In the genomic region with DNA sequence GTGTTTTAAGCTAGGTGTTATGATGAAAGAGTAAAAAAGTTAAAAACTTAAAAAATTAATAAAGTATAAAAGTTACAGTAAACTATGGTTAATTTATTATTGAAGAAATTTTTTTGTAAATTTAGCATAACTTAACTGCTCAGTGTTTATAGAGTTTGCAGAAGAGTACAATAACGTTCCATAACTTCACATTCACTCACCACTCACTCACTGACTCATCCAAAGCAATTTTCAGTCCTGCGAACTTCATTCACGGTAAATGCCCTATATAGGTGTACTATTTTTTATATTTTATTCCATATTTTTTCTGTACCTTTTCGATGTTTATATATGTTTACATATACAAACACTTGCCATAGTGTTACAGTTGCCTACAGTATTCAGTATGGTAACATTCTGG, we compare ENCODE assay signal across 23 cellular contexts.
DNase-seq lines count a peak whose midpoint lies in the region; FAIRE-seq and TF ChIP-seq lines count a peak whose summit lies in the region.
"Had no signal": no experiment of that assay in that cellular context is flagged by ENCODE, and none has a peak within 500 bp of the region (broad histone marks: within the 10 kb centered on the region; RNA-seq: fewer than 3 reads in every experiment).

No MANE protein-coding gene starts in this region.

- H3K9me3 ChIP-seq in small intestine (ENCODE audit: control insufficient read depth, low read depth), result no peaks in the 10 kb centered on the region
- H3K9me3 ChIP-seq: A549, BE2C had no signal

- H3K27me3 ChIP-seq in small intestine (ENCODE audit: control insufficient read depth in 2 of 2, insufficient read depth in 2 of 2, low read length in 2 of 2), result no peaks in the 10 kb centered on the region
- H3K27me3 ChIP-seq: BE2C; BLaER1 treated with 17β-estradiol and CSF1 and Interleukin-3, amounts not matched to agents 10 nM and 100 nM had no signal

- WGBS in small intestine, 3 donors, result 74 to 77% (median 75%) methylated on average over 4 of the region's 4 CpGs

- DNase-seq in NCI-H2171 treated with DMSO at 0.1 percent for 48 hours (lab: John Stamatoyannopoulos, UW), result peak; percentile 55
- no peak for DNase-seq in NCI-H2171 (lab: John Stamatoyannopoulos, UW)
- DNase-seq in small intestine, result no peak
- DNase-seq in nucleus accumbens (lab: John Stamatoyannopoulos, UW), result no peak
- DNase-seq in erythroblast (lab: John Stamatoyannopoulos, UW), result no peak
- DNase-seq: ACHN; AML-193; BE2C; CD4-positive, alpha-beta T cell; CD8-positive, alpha-beta memory T cell; DMS 273 treated with DMSO at 0.1 percent for 48 hours; DMS79; EL; GF-D8; H9 had no signal

- H3K27ac ChIP-seq in small intestine (ENCODE audit: low read depth in 1 of 2, low read length in 1 of 2), result no peak overlapping the region
- H3K27ac ChIP-seq: 22Rv1; A549; BLaER1 treated with 17β-estradiol and CSF1 and Interleukin-3, amounts not matched to agents 10 nM and 100 nM had no signal

- no peaks in the 10 kb centered on the region for H3K4me1 ChIP-seq in small intestine (ENCODE audit: control insufficient read depth in 2 of 2, insufficient read depth in 1 of 2, low read depth in 1 of 2, low read length in 1 of 2)
- H3K4me1 ChIP-seq: A549; BE2C; BLaER1 treated with 17β-estradiol and CSF1 and Interleukin-3, amounts not matched to agents 10 nM and 100 nM had no signal

- no peaks in the 10 kb centered on the region for H3K36me3 ChIP-seq in small intestine (ENCODE audit: control insufficient read depth in 2 of 2, insufficient read depth in 2 of 2, low read length in 2 of 2)
- H3K36me3 ChIP-seq: BE2C; BLaER1 treated with 17β-estradiol and CSF1 and Interleukin-3, amounts not matched to agents 10 nM and 100 nM had no signal

- no peak overlapping the region for H3K4me3 ChIP-seq in small intestine (ENCODE audit: low read depth in 1 of 2, low read length in 2 of 2)
- H3K4me3 ChIP-seq: A549; BLaER1 treated with 17β-estradiol and CSF1 and Interleukin-3, amounts not matched to agents 10 nM and 100 nM; GM23338 had no signal

- FAIRE-seq in colon (lab: Jason Lieb, UNC) (peak; percentile 49), small intestine (lab: Jason Lieb, UNC) (peak; percentile 15)
- FAIRE-seq: A549, D721Med, GM12891, GM18507 had no signal

- no peak for TF ChIP-seq POLR2A in erythroblast (IDR thresholded peaks at IDR 0.05; ENCODE audit: low read length)
